Comparison of ENCODE assay signal across 18 cellular contexts in genomic region chr6:2937627-2938003, GRCh38. TPM values are rescaled to one million over a fixed set of nuclear protein-coding genes. Genes with fewer than 3 reads are reported as not detected.
DNase-seq lines count a peak whose midpoint lies in the region; ATAC-seq and TF ChIP-seq lines count a peak whose summit lies in the region.
"Had no signal": no experiment of that assay in that cellular context is flagged by ENCODE, and none has a peak within 500 bp of the region (broad histone marks: within the 10 kb centered on the region; RNA-seq: fewer than 3 reads in every experiment).

No MANE protein-coding gene starts in this region.

- peaks cover 5% of the 10 kb centered on the region for H3K9me3 Mint-ChIP-seq in stimulated activated naive CD8-positive, alpha-beta T cell treated with anti-CD3 and anti-CD28 coated beads, Interleukin-15, Interleukin-2, amounts not matched to agents 100 ng/mL and 50 ng/mL, for 24 hours
- peaks cover 0 to 14% (median 6%) of the 10 kb centered on the region in 3 donors for H3K9me3 Mint-ChIP-seq in T-cell

- H2BK120ac ChIP-seq in mesendoderm (ENCODE audit: low read depth, low read length): no peak overlapping the region

- no peak overlapping the region for H4K5ac ChIP-seq in mesendoderm (ENCODE audit: low read length)

- no peak overlapping the region for H2BK5ac ChIP-seq in mesendoderm (ENCODE audit: low read length)

- no peaks in the 10 kb centered on the region for H3K27me3 Mint-ChIP-seq in stimulated activated naive CD8-positive, alpha-beta T cell treated with anti-CD3 and anti-CD28 coated beads, Interleukin-15, Interleukin-2, amounts not matched to agents 100 ng/mL and 50 ng/mL, for 24 hours
- no peaks in the 10 kb centered on the region for H3K27me3 Mint-ChIP-seq in T-cell
- H3K27me3 Mint-ChIP-seq: naive B cell, progenitor cell of endocrine pancreas had no signal

- H3K79me1 ChIP-seq in mesendoderm (ENCODE audit: low read length): no peaks in the 10 kb centered on the region

- intact Hi-C loops in colonic mucosa (cut with DNase I): no loop called here

- H3K27me3 ChIP-seq in colonic mucosa (no peaks in the 10 kb centered on the region), mesendoderm (ENCODE audit: insufficient read depth, low read length, poor library complexity) (no peaks in the 10 kb centered on the region)
- H3K27me3 ChIP-seq: heart right ventricle, SJCRH30 had no signal

- POLR2A ChIA-PET in T-cell (lab: Charles Lee): interaction anchor here (0.9 to 1.8 kb wide), 3 partner anchors 52 to 92 kb away, joined by 5 to 32 read pairs (median 23); no protein-coding TSS in a partner anchor

- no peak overlapping the region for H2BK15ac ChIP-seq in mesendoderm (replicated peaks; ENCODE audit: low read depth)

- H3K36me3 Mint-ChIP-seq in stimulated activated naive CD8-positive, alpha-beta T cell treated with anti-CD3 and anti-CD28 coated beads, Interleukin-15, Interleukin-2, amounts not matched to agents 100 ng/mL and 50 ng/mL, for 24 hours (ENCODE audit: low read depth): peaks cover 11% of the 10 kb centered on the region
- H3K36me3 Mint-ChIP-seq in T-cell: no peaks in the 10 kb centered on the region

- H3K23ac ChIP-seq in mesendoderm (ENCODE audit: low read length): no peak overlapping the region

- peak overlapping the region; percentile 74 for H3K27ac Mint-ChIP-seq in stimulated activated naive CD8-positive, alpha-beta T cell treated with anti-CD3 and anti-CD28 coated beads, Interleukin-15, Interleukin-2, amounts not matched to agents 100 ng/mL and 50 ng/mL, for 24 hours
- H3K27ac Mint-ChIP-seq in T-cell: peak overlapping the region; percentile 64 to 94

- H3K36me3 ChIP-seq in colonic mucosa: no peaks in the 10 kb centered on the region
- no peaks in the 10 kb centered on the region for H3K36me3 ChIP-seq in mesendoderm (ENCODE audit: control insufficient read depth, insufficient read depth, low read length)
- H3K36me3 ChIP-seq: heart right ventricle, SJCRH30 had no signal

- no peaks in the 10 kb centered on the region for H3K9me3 ChIP-seq in colonic mucosa
- H3K9me3 ChIP-seq: SJCRH30 had no signal

- H2AK5ac ChIP-seq in mesendoderm (ENCODE audit: low read length): no peak overlapping the region

- no peak for ATAC-seq in stimulated activated naive CD8-positive, alpha-beta T cell treated with anti-CD3 and anti-CD28 coated beads, Interleukin-15, Interleukin-2, amounts not matched to agents 100 U/mL and 50 U/mL, for 24 hours
- ATAC-seq in T-cell (replicated peaks in 1 of 4) (no peak), HG03196 (IDR thresholded peaks at IDR 0.05; ENCODE audit: unreplicated experiment) (no peak)

- H3K4me3 ChIP-seq in colonic mucosa: no peak overlapping the region
- H3K4me3 ChIP-seq in mesendoderm (ENCODE audit: low read length): no peak overlapping the region
- H3K4me3 ChIP-seq: heart right ventricle, SJCRH30 had no signal

- no peak overlapping the region for H3K9ac ChIP-seq in colonic mucosa (ENCODE audit: low read depth in 2 of 2, low read length in 2 of 2)
- no peak overlapping the region for H3K9ac ChIP-seq in mesendoderm (ENCODE audit: low read length)

- no peaks in the 10 kb centered on the region for H3K4me1 ChIP-seq in colonic mucosa
- peaks cover 1% of the 10 kb centered on the region for H3K4me1 ChIP-seq in mesendoderm (ENCODE audit: control insufficient read depth, low read depth, low read length)

- no peak for TF ChIP-seq CTCF in colonic mucosa (IDR thresholded peaks at IDR 0.05)

- no peak overlapping the region for H3K4me2 ChIP-seq in mesendoderm (ENCODE audit: low read length)

- H4K8ac ChIP-seq in mesendoderm (ENCODE audit: low read depth, low read length): no peak overlapping the region

- H3K79me2 ChIP-seq in mesendoderm (ENCODE audit: control insufficient read depth, insufficient read depth, low read length): no peaks in the 10 kb centered on the region

- H3K27ac ChIP-seq in colonic mucosa (no peak overlapping the region), mesendoderm (ENCODE audit: low read depth, low read length) (no peak overlapping the region)
- H3K27ac ChIP-seq: SJCRH30 had no signal

- no peak overlapping the region for H3K18ac ChIP-seq in mesendoderm (ENCODE audit: low read length)

- H3K56ac ChIP-seq in mesendoderm (ENCODE audit: low read length): no peak overlapping the region

- no peak overlapping the region for H3K4ac ChIP-seq in mesendoderm (ENCODE audit: low read depth, low read length)

- peaks cover 56% of the 10 kb centered on the region for H3K4me1 Mint-ChIP-seq in stimulated activated naive CD8-positive, alpha-beta T cell treated with anti-CD3 and anti-CD28 coated beads, Interleukin-15, Interleukin-2, amounts not matched to agents 100 ng/mL and 50 ng/mL, for 24 hours (ENCODE audit: low read depth)
- H3K4me1 Mint-ChIP-seq in T-cell: peaks cover 42 to 55% (median 47%) of the 10 kb centered on the region in 3 donors

- DNase-seq in stimulated activated naive CD8-positive, alpha-beta T cell treated with anti-CD3 and anti-CD28 coated beads, Interleukin-15, Interleukin-2, amounts not matched to agents 100 U/mL and 50 U/mL, for 24 hours: no peak
- DNase-seq in T-cell (no peak), colonic mucosa (peak; percentile 12), NCI-H2227 treated with DMSO at 0.1 percent for 48 hours (lab: John Stamatoyannopoulos, UW) (no peak), mesendoderm (no peak)
- DNase-seq: activated CD4-positive, alpha-beta T cell treated with anti-CD3 and anti-CD28 coated beads for 4 hours; heart right ventricle; KBM-7; naive B cell; NCI-H1092 treated with DMSO at 0.1 percent for 48 hours; NCI-H2107; NCI-H524 treated with DMSO at 0.1 percent for 48 hours; SJCRH30; stimulated activated CD4-positive, alpha-beta T cell treated with anti-CD3 and anti-CD28 coated beads, Interleukin-2, amount 100 ng/mL, for 48 hours; T1000 had no signal

- H3K4me3 Mint-ChIP-seq in stimulated activated naive CD8-positive, alpha-beta T cell treated with anti-CD3 and anti-CD28 coated beads, Interleukin-15, Interleukin-2, amounts not matched to agents 100 ng/mL and 50 ng/mL, for 24 hours: peak overlapping the region; percentile 62
- H3K4me3 Mint-ChIP-seq in T-cell: peak overlapping the region in 1 of 3 donors; percentile 80

- CTCF ChIA-PET in T-cell (lab: Charles Lee): interaction anchor here (1.1 to 8.8 kb wide), 3 partner anchors 52 to 91 kb away, joined by 5 to 72 read pairs (median 10); no protein-coding TSS in a partner anchor

- no CpG with 5 or more reads among the region's 3 CpGs for WGBS in mesendoderm (ENCODE audit: extremely low coverage, insufficient coverage, low lambda C conversion rate)

RNA-seq across cellular contexts. Expression of gene SERPINB6, which starts 33.8 kb away (rescaled TPM):
- total RNA-seq in T-cell (10 to 100 TPM; 30.0 to 49.0 (median 38.0) TPM), colonic mucosa (100 to 1,000 TPM; 139 to 285 TPM)
- 40.3 TPM for polyA plus RNA-seq in mesendoderm (2013, experiment 1 of 2)
- 41.2 TPM for polyA plus RNA-seq in mesendoderm (2013, experiment 2 of 2)

RNA-seq across cellular contexts. Expression of gene SERPINB9, which starts 34.5 kb away (rescaled TPM):
- total RNA-seq in T-cell (10 to 100 TPM; 43.2 to 57.2 (median 47.1) TPM), colonic mucosa (1 to 10 TPM; 5.5 to 6.5 TPM)
- 281 TPM for polyA plus RNA-seq in mesendoderm (2013, experiment 1 of 2)
- 280 TPM for polyA plus RNA-seq in mesendoderm (2013, experiment 2 of 2)

Comparison
In these comparisons a context has a peak if more than half of its experiments do, and no peak if none do; other contexts are left out.
1. RNA of gene SERPINB9, which starts 34.5 kb away (total RNA-seq): 43.2 to 57.2 TPM in T-cell; 5.5 to 6.5 TPM in colonic mucosa; every median in the first group is over 4 times any median in the second.